In the genomic region with DNA sequence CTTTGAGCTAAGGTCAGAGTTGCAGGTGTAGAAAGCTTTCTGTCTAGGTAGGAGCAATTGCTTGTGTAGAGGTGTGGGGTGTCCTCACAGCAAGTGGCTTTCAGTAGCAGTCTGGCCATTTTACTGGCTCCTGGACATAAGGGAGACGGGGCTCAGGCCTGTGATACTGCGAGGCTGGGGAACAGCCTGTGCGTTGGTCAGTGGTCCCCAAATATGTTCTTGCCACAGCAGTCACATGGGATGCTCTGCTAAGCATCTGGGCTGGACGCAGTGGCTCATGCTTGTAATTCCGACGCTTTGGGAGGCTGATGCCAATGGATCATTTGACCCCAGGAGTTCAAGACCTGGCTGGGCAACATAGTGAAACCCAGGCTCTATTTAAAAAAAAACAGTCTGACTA, we compare ENCODE assay signal across 16 cellular contexts. TPM values are rescaled to one million over a fixed set of nuclear protein-coding genes. Genes with fewer than 3 reads are reported as not detected.
DNase-seq lines count a peak whose midpoint lies in the region; ATAC-seq, FAIRE-seq and TF ChIP-seq lines count a peak whose summit lies in the region.
"Had no signal": no experiment of that assay in that cellular context is flagged by ENCODE, and none has a peak within 500 bp of the region (broad histone marks: within the 10 kb centered on the region; RNA-seq: fewer than 3 reads in every experiment).

No MANE protein-coding gene starts in this region.

- H3K27me3 ChIP-seq in iPS-15b (ENCODE audit: control insufficient read depth, insufficient read depth, low read length) (no peaks in the 10 kb centered on the region), GM23248 (replicated peaks; ENCODE audit: insufficient read depth) (no peaks in the 10 kb centered on the region)
- H3K27me3 ChIP-seq: neutrophil had no signal

- H4K20me1 ChIP-seq in GM23248 (ENCODE audit: insufficient read depth) = no peaks in the 10 kb centered on the region

- peak overlapping the region; percentile 85; the same call in 1 of the 2 replicates for H3K27ac ChIP-seq in 22Rv1
- no peak overlapping the region for H3K27ac ChIP-seq in SK-N-MC
- H3K27ac ChIP-seq in GM23248 = no peak overlapping the region
- H3K27ac ChIP-seq: neutrophil had no signal

- WGBS in GM23248 (ENCODE audit: low coverage in 1 of 2, low lambda C conversion rate in 2 of 2, missing lambda C conversion rate in 2 of 2), 2 experiments = 86 to 89% methylated on average over 6 of the region's 6 CpGs

- peaks cover 6% of the 10 kb centered on the region for H3K79me2 ChIP-seq in GM23248 (ENCODE audit: insufficient read depth)

- no peak overlapping the region for H3K4me2 ChIP-seq in GM23248 (ENCODE audit: unreplicated experiment)

- no peak for ATAC-seq in HG03432 (IDR thresholded peaks at IDR 0.05; ENCODE audit: unreplicated experiment)
- ATAC-seq: left colon, SK-N-SH treated with all-trans-retinoic acid at 6 μM for 48 hours had no signal

- FAIRE-seq in H54 (lab: Jason Lieb, UNC) = no peak
- FAIRE-seq: frontal cortex had no signal

- 0 out of 2 replicates have a peak, but pooled peaks cover 6% of the 10 kb centered on the region for H3F3A ChIP-seq in GM23248 (ENCODE audit: insufficient read depth)

- no peaks in the 10 kb centered on the region for H3K9me2 ChIP-seq in GM23248 (ENCODE audit: insufficient read depth)

- H2AFZ ChIP-seq in GM23248 = no peak overlapping the region

- H3K9ac ChIP-seq in SK-N-MC (ENCODE audit: insufficient read length) = peak overlapping the region; percentile 97
- H3K9ac ChIP-seq in iPS-15b (ENCODE audit: low read depth, low read length) = peak overlapping the region; percentile 8
- no peak overlapping the region for H3K9ac ChIP-seq in GM23248

- in situ Hi-C loops in GM23248 (cut with MboI) = no loop called here

- TF ChIP-seq CTCF in 22Rv1 (IDR thresholded peaks at IDR 0.05) (no peak), GM12865 (IDR thresholded peaks at IDR 0.05; ENCODE audit: insufficient read depth, low read depth, low read length, missing control alignments) (no peak)

- no peaks in the 10 kb centered on the region for H3K9me3 ChIP-seq in SK-N-MC (ENCODE audit: low read depth, low read length)
- no peaks in the 10 kb centered on the region for H3K9me3 ChIP-seq in iPS-15b (ENCODE audit: control insufficient read depth, insufficient read depth, low read length)
- no peaks in the 10 kb centered on the region for H3K9me3 ChIP-seq in GM23248 (ENCODE audit: low read depth)
- H3K9me3 ChIP-seq: neutrophil had no signal

- H3K36me3 ChIP-seq in SK-N-MC (ENCODE audit: insufficient read depth, low read length) (peaks cover 54% of the 10 kb centered on the region), iPS-15b (ENCODE audit: control insufficient read depth, insufficient read depth, low read length) (peaks cover 40% of the 10 kb centered on the region), GM23248 (ENCODE audit: low read depth) (no peaks in the 10 kb centered on the region)

- no peak for TF ChIP-seq POLR2A in H54 (IDR thresholded peaks at IDR 0.05; ENCODE audit: low read depth, low read length)

- peak overlapping the region; percentile 83; the same call in 1 of the 2 replicates for H3K4me3 ChIP-seq in GM12865 (ENCODE audit: low read depth, low read length)
- peak overlapping the region; percentile 95 for H3K4me3 ChIP-seq in SK-N-MC
- H3K4me3 ChIP-seq in iPS-15b (ENCODE audit: low read depth, low read length) = no peak overlapping the region
- H3K4me3 ChIP-seq in GM23248 = no peak overlapping the region

- peaks cover 10% of the 10 kb centered on the region for H3K4me1 ChIP-seq in iPS-15b (ENCODE audit: control insufficient read depth, insufficient read depth, low read length)
- H3K4me1 ChIP-seq in GM23248 (ENCODE audit: insufficient read depth) = no peaks in the 10 kb centered on the region

- no peak for DNase-seq in GM12865 (ENCODE audit: low read depth)
- no peak for DNase-seq in SK-N-MC (ENCODE audit: low read depth, low spot score)
- no peak for DNase-seq in GM23248
- DNase-seq in HPDE6-E6E7 (ENCODE audit: extremely low spot score) = no peak
- no peak for DNase-seq in H54 (ENCODE audit: insufficient read length, low spot score)
- DNase-seq: activated CD4-positive, alpha-beta T cell treated with anti-CD3 and anti-CD28 coated beads for 48 hours; amygdala; left colon; NCI-H1417 treated with DMSO at 0.1 percent for 48 hours; NCI-H774 had no signal

RNA-seq across cellular contexts. Expression of gene MCM5, which starts 1.9 kb away (rescaled TPM):
- 34.4 and 37.2 TPM in 2 replicates for total RNA-seq in GM23248 (2014; rRNA removed; shearing (Covaris generic))
- 48.4 and 51.5 TPM in 2 replicates for polyA plus RNA-seq in GM23248 (2016; fragmentation: Nextera tagmentation; extraction: Ambion mirVana)

RNA-seq across cellular contexts. Expression of gene HMOX1, which starts 21.0 kb away (rescaled TPM):
- total RNA-seq in GM23248 (2014; rRNA removed; shearing (Covaris generic)) = 71.6 and 82.9 TPM in 2 replicates
- polyA plus RNA-seq in GM23248 (2016; fragmentation: Nextera tagmentation; extraction: Ambion mirVana) = 44.3 and 46.6 TPM in 2 replicates

Comparison
In these comparisons a context has a peak if more than half of its experiments do, and no peak if none do; other contexts are left out.
1. H3K4me3 ChIP-seq: peak in GM12865 (single experiment) and SK-N-MC (single experiment); none in iPS-15b (single experiment) and GM23248 (single experiment).